In the genomic region with DNA sequence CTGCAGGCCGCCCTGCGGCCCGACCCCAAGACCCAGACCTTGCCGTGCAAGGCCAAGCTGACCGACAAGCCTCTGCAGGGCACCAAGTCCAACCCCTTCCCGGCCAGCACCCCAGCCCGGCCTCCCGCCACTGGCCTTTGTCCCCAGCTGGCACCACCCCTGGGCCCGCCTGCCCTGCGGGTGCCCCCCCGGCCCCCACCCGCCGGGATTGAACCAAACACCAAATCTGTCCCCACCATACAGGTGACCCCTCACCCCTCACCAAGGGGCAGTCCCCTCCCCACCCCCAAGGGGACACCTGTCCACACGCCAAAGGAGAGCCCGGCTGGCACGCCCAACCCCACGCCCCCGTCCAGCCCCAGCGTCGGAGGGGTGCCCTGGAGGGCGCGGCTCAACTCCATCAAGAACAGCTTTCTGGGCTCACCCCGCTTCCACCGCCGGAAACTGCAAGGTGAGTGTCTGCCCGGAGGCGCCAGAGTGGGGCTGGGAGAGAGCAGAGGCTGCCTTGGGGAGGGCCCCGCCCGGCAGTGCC, we compare ENCODE assay signal across 18 cellular contexts. TPM values are rescaled to one million over a fixed set of nuclear protein-coding genes. Genes with fewer than 3 reads are reported as not detected.
DNase-seq lines count a peak whose midpoint lies in the region; ATAC-seq, FAIRE-seq and TF ChIP-seq lines count a peak whose summit lies in the region.
"Had no signal": no experiment of that assay in that cellular context is flagged by ENCODE, and none has a peak within 500 bp of the region (broad histone marks: within the 10 kb centered on the region; RNA-seq: fewer than 3 reads in every experiment).

No MANE protein-coding gene starts in this region.

- ATAC-seq in stimulated activated naive CD8-positive, alpha-beta T cell treated with anti-CD3 and anti-CD28 coated beads, Interleukin-15, amount 100 ng/mL, for 72 hours, result peak; percentile 21
- ATAC-seq in stimulated activated naive CD8-positive, alpha-beta T cell treated with anti-CD3 and anti-CD28 coated beads, Interleukin-15, Interleukin-2, amounts not matched to agents 100 U/mL and 50 U/mL, for 24 hours, result no peak
- ATAC-seq: CD8-positive, alpha-beta T cell had no signal

- no peak overlapping the region for H2BK20ac ChIP-seq in H1 (ENCODE audit: low read length)

- no peak overlapping the region for H3K18ac ChIP-seq in H1 (ENCODE audit: extremely low read depth, low read length)
- peak overlapping the region; percentile 28 for H3K18ac ChIP-seq in neuronal stem cell (ENCODE audit: low read length)

- TF ChIP-seq CTCF in H1 (IDR thresholded peaks at IDR 0.05; ENCODE audit: control extremely low read depth in 1 of 3, insufficient read depth in 1 of 3, low read depth in 1 of 3, low read length in 3 of 3), result no peak
- no peak for TF ChIP-seq CTCF in kidney (IDR thresholded peaks at IDR 0.05; ENCODE audit: borderline replicate concordance, extremely low read depth, insufficient read depth)

- H3K4ac ChIP-seq in H1 (replicated peaks; ENCODE audit: insufficient read length, low read depth, low read length) (no peak overlapping the region), neuronal stem cell (ENCODE audit: low read length) (no peak overlapping the region)

- H3K4me3 ChIP-seq in H1 (ENCODE audit: extremely low read depth in 1 of 4, insufficient read depth in 2 of 4, low read depth in 3 of 4, low read length in 4 of 4) (no peak overlapping the region), neuronal stem cell (ENCODE audit: low read length in 2 of 2) (no peak overlapping the region), kidney (ENCODE audit: low read length in 2 of 2) (no peak overlapping the region)
- H3K4me3 ChIP-seq: BLaER1 treated with 17β-estradiol and CSF1 and Interleukin-3, amounts not matched to agents 10 nM and 100 nM; GM23248 had no signal

- no peak overlapping the region for H3K27ac ChIP-seq in H1 (ENCODE audit: low read depth, low read length)
- no peak overlapping the region for H3K27ac ChIP-seq in neuronal stem cell (replicated peaks; ENCODE audit: low read length)
- no peak overlapping the region for H3K27ac ChIP-seq in kidney (ENCODE audit: low read depth in 2 of 2, low read length in 2 of 2)
- H3K27ac ChIP-seq: BLaER1 treated with 17β-estradiol and CSF1 and Interleukin-3, amounts not matched to agents 10 nM and 100 nM; GM23248 had no signal

- no peak overlapping the region for H4K91ac ChIP-seq in H1 (replicated peaks; ENCODE audit: insufficient read length, low read length)
- H4K91ac ChIP-seq in neuronal stem cell (ENCODE audit: low read depth, low read length, poor library complexity), result no peak overlapping the region

- no peak overlapping the region for H3K14ac ChIP-seq in H1 (ENCODE audit: insufficient read length)
- H3K14ac ChIP-seq in neuronal stem cell (ENCODE audit: low read length), result no peak overlapping the region

- H3K4me3 Mint-ChIP-seq in stimulated activated naive CD8-positive, alpha-beta T cell treated with anti-CD3 and anti-CD28 coated beads, Interleukin-15, amount 100 ng/mL, for 72 hours, result no peak overlapping the region
- H3K4me3 Mint-ChIP-seq: B cell; CD8-positive, alpha-beta T cell; IgD-negative memory B cell had no signal

- intact Hi-C loops in kidney (cut with DNase I), result no loop called here

- no peaks in the 10 kb centered on the region for H3K79me2 ChIP-seq in H1 (ENCODE audit: control insufficient read depth in 1 of 2, insufficient read depth in 2 of 2, low read length in 2 of 2)

- H3K27me3 ChIP-seq in H1 (replicated peaks in 1 of 4; ENCODE audit: control insufficient read depth in 3 of 4, extremely low read depth in 1 of 4, insufficient read depth in 3 of 4, low read length in 3 of 4) (no peaks in the 10 kb centered on the region), neuronal stem cell (ENCODE audit: control insufficient read depth in 3 of 3, insufficient read depth in 3 of 3, low read depth in 1 of 3, low read length in 3 of 3) (no peaks in the 10 kb centered on the region)
- H3K27me3 ChIP-seq: BLaER1 treated with 17β-estradiol and CSF1 and Interleukin-3, amounts not matched to agents 10 nM and 100 nM had no signal

- no peak overlapping the region for H3K9ac ChIP-seq in H1 (replicated peaks in 1 of 4; ENCODE audit: extremely low read depth in 1 of 4, low read depth in 3 of 4, low read length in 3 of 4)
- no peak overlapping the region for H3K9ac ChIP-seq in neuronal stem cell (ENCODE audit: low read depth, low read length, poor library complexity)
- H3K9ac ChIP-seq in kidney (ENCODE audit: low read length in 2 of 2), result no peak overlapping the region
- H3K9ac ChIP-seq: BLaER1 treated with 17β-estradiol and CSF1 and Interleukin-3, amounts not matched to agents 10 nM and 100 nM; GM23248 had no signal

- H2BK15ac ChIP-seq in H1 (ENCODE audit: low read length) (no peak overlapping the region), neuronal stem cell (ENCODE audit: low read length) (no peak overlapping the region)

- H2BK12ac ChIP-seq in H1 (ENCODE audit: low read depth, low read length) (no peak overlapping the region), neuronal stem cell (ENCODE audit: low read length) (no peak overlapping the region)

- H4K8ac ChIP-seq in H1 (ENCODE audit: extremely low read depth, insufficient read depth, low read length) (peak overlapping the region; percentile 68; the same call in 1 of the 2 replicates), neuronal stem cell (ENCODE audit: low read depth, low read length) (peak overlapping the region; percentile 43)

- H2BK120ac ChIP-seq in H1 (replicated peaks; ENCODE audit: low read depth, low read length) (no peak overlapping the region), neuronal stem cell (ENCODE audit: low read depth, low read length) (no peak overlapping the region)

- H3K4me1 ChIP-seq in H1 (replicated peaks in 1 of 4; ENCODE audit: control insufficient read depth in 3 of 4, insufficient read depth in 4 of 4, low read length in 3 of 4) (no peaks in the 10 kb centered on the region), neuronal stem cell (ENCODE audit: control insufficient read depth in 2 of 2, insufficient read depth in 1 of 2, low read depth in 1 of 2, low read length in 2 of 2) (no peaks in the 10 kb centered on the region), kidney (ENCODE audit: control insufficient read depth in 1 of 2, insufficient read depth in 1 of 2, low read depth in 1 of 2, low read length in 2 of 2) (no peaks in the 10 kb centered on the region)

- H3K36me3 ChIP-seq in H1 (ENCODE audit: control insufficient read depth in 2 of 4, insufficient read depth in 4 of 4, low read length in 3 of 4) (peaks cover 0 to 19% (median 3%) of the 10 kb centered on the region in 4 experiments; a peak in 4 of 8 replicates), neuronal stem cell (replicated peaks in 1 of 2; ENCODE audit: control insufficient read depth in 2 of 2, insufficient read depth in 2 of 2, low read length in 2 of 2) (peaks cover 21 to 64% of the 10 kb centered on the region in 2 donors), kidney (ENCODE audit: control insufficient read depth in 1 of 2, insufficient read depth in 2 of 2, low read length in 2 of 2) (no peaks in the 10 kb centered on the region)
- H3K36me3 ChIP-seq: BLaER1 treated with 17β-estradiol and CSF1 and Interleukin-3, amounts not matched to agents 10 nM and 100 nM had no signal

- no peak overlapping the region for H3K56ac ChIP-seq in H1 (replicated peaks; ENCODE audit: insufficient read length, low read depth, low read length)

- 88% methylated on average over 17 of the region's 29 CpGs; no CpG with 5 or more reads in 1 of the 2 experiments for WGBS in H1 (ENCODE audit: extremely low coverage in 1 of 2, insufficient coverage in 1 of 2, insufficient read length in 1 of 2, insufficient replicate concordance in 2 of 2, low coverage in 1 of 2, low lambda C conversion rate in 2 of 2, missing lambda C conversion rate in 1 of 2), 2 experiments
- no CpG with 5 or more reads among the region's 29 CpGs for WGBS in neuronal stem cell (ENCODE audit: extremely low coverage in 2 of 2, insufficient read length in 2 of 2, insufficient replicate concordance in 1 of 2), 2 donors

- H2BK5ac ChIP-seq in H1 (ENCODE audit: low read depth, low read length) (no peak overlapping the region), neuronal stem cell (ENCODE audit: low read length) (peak overlapping the region; percentile 24)

- H3K4me2 ChIP-seq in H1 (ENCODE audit: insufficient read depth in 1 of 2, low read depth in 2 of 2, low read length in 2 of 2), result no peak overlapping the region
- no peak overlapping the region for H3K4me2 ChIP-seq in neuronal stem cell (ENCODE audit: insufficient read depth, low read length, poor library complexity, severe bottlenecking)

- H3K23ac ChIP-seq in H1 (ENCODE audit: insufficient read length), result no peak overlapping the region
- H3K23ac ChIP-seq in neuronal stem cell (ENCODE audit: low read depth, low read length, poor library complexity), result no peak overlapping the region

- H2AK5ac ChIP-seq in H1 (ENCODE audit: low read depth, low read length) (no peak overlapping the region), neuronal stem cell (ENCODE audit: low read depth, low read length) (no peak overlapping the region)

- FAIRE-seq in H1 (lab: Jason Lieb, UNC) (no peak), RCC 7860 (lab: Jason Lieb, UNC) (no peak), kidney (lab: Jason Lieb, UNC) (no peak)
- FAIRE-seq: G401.6, GM12891, GM19239, H54, HTR-8/SVneo had no signal

- H3K9me3 ChIP-seq in H1 (ENCODE audit: insufficient read depth in 2 of 2, low read depth in 1 of 2, low read length in 1 of 2), result no peaks in the 10 kb centered on the region
- H3K9me3 ChIP-seq in neuronal stem cell (replicated peaks in 1 of 2; ENCODE audit: control insufficient read depth in 2 of 2, insufficient read depth in 1 of 2, low read depth in 1 of 2, low read length in 2 of 2), result no peaks in the 10 kb centered on the region
- H3K9me3 ChIP-seq in kidney (ENCODE audit: control insufficient read depth in 1 of 2, low read length in 2 of 2), result no peaks in the 10 kb centered on the region
- H3K9me3 ChIP-seq: BLaER1 treated with 17β-estradiol and CSF1 and Interleukin-3, amounts not matched to agents 10 nM and 100 nM had no signal

- H3K27me3 Mint-ChIP-seq in stimulated activated naive CD8-positive, alpha-beta T cell treated with anti-CD3 and anti-CD28 coated beads, Interleukin-15, amount 100 ng/mL, for 72 hours, result peaks cover 7% of the 10 kb centered on the region
- H3K27me3 Mint-ChIP-seq: B cell had no signal

- POLR2A ChIA-PET in H1 (lab: Charles Lee; ENCODE audit: partially characterized antibody), result no interaction called here

- H2AFZ ChIP-seq in H1 (ENCODE audit: low read length) (no peak overlapping the region), neuronal stem cell (ENCODE audit: low read length) (no peak overlapping the region)
- H2AFZ ChIP-seq: GM23248 had no signal

- no peak for DNase-seq in stimulated activated naive CD8-positive, alpha-beta T cell treated with anti-CD3 and anti-CD28 coated beads, Interleukin-15, amount 100 ng/mL, for 72 hours
- no peak for DNase-seq in stimulated activated naive CD8-positive, alpha-beta T cell treated with anti-CD3 and anti-CD28 coated beads, Interleukin-15, Interleukin-2, amounts not matched to agents 100 U/mL and 50 U/mL, for 24 hours
- DNase-seq in H1 (ENCODE audit: low read depth in 1 of 2, low spot score in 2 of 2), result no peak
- no peak for DNase-seq in neuronal stem cell (ENCODE audit: low spot score)
- DNase-seq in RCC 7860 (ENCODE audit: low spot score), result no peak
- no peak for DNase-seq in kidney
- DNase-seq: CD8-positive, alpha-beta T cell; DMS 273 treated with DMSO at 0.1 percent for 48 hours; GM23248; HCEC 1CT had no signal

- CTCF ChIA-PET in H1 (lab: Charles Lee; ENCODE audit: partially characterized antibody), result interaction anchor here (1.1 kb wide), 1 partner anchor 31 kb away, joined by 3 read pairs; no protein-coding TSS in a partner anchor

- no peak overlapping the region for H4K5ac ChIP-seq in H1 (ENCODE audit: insufficient read length, low read depth, low read length)

- TF ChIP-seq EP300 in H1 (IDR thresholded peaks at IDR 0.05; ENCODE audit: borderline replicate concordance in 1 of 2, low read depth in 2 of 2, low read length in 2 of 2), result no peak

- no peak for TF ChIP-seq RAD21 in H1 (IDR thresholded peaks at IDR 0.05 in 1 of 2, conservative IDR thresholded peaks at IDR 0.05 in 1 of 2; ENCODE audit: low read depth in 2 of 2, low read length in 2 of 2)

- no peak for TF ChIP-seq POLR2A in H1 (IDR thresholded peaks at IDR 0.05; ENCODE audit: control extremely low read depth in 1 of 2, low read depth in 2 of 2, low read length in 2 of 2)

- H3K9me3 Mint-ChIP-seq in stimulated activated naive CD8-positive, alpha-beta T cell treated with anti-CD3 and anti-CD28 coated beads, Interleukin-15, amount 100 ng/mL, for 72 hours, result no peaks in the 10 kb centered on the region
- H3K9me3 Mint-ChIP-seq: CD8-positive, alpha-beta T cell; IgD-negative memory B cell had no signal

- H4K20me1 ChIP-seq in H1 (replicated peaks in 1 of 2; ENCODE audit: control insufficient read depth in 1 of 2, insufficient read depth in 2 of 2, low read length in 2 of 2), result peaks cover 0 to 9% of the 10 kb centered on the region in 2 experiments

- peaks cover 5% of the 10 kb centered on the region; the same call in 1 of the 2 replicates for H3K79me1 ChIP-seq in H1 (ENCODE audit: low read depth, low read length)
- peaks cover 3% of the 10 kb centered on the region for H3K79me1 ChIP-seq in neuronal stem cell (ENCODE audit: low read depth, low read length)

- H3K27ac Mint-ChIP-seq in stimulated activated naive CD8-positive, alpha-beta T cell treated with anti-CD3 and anti-CD28 coated beads, Interleukin-15, amount 100 ng/mL, for 72 hours, result no peak overlapping the region
- H3K27ac Mint-ChIP-seq: B cell; CD8-positive, alpha-beta T cell; IgD-negative memory B cell had no signal

- H3K23me2 ChIP-seq in H1 (ENCODE audit: low read depth, low read length), result no peaks in the 10 kb centered on the region

- peaks cover 6% of the 10 kb centered on the region for H3K4me1 Mint-ChIP-seq in stimulated activated naive CD8-positive, alpha-beta T cell treated with anti-CD3 and anti-CD28 coated beads, Interleukin-15, amount 100 ng/mL, for 72 hours
- H3K4me1 Mint-ChIP-seq: B cell had no signal

RNA-seq across cellular contexts. Expression of gene MOB2, which starts 36.2 kb away (rescaled TPM):
- total RNA-seq in H1 (2021; fragmentation: NEBNext Ultra II Directional; extraction: Animal tissue kit (Norgen Biotek cat#: 25700)), result 18.3 and 18.6 TPM in 2 replicates
- polyA plus RNA-seq in H1 (2011; rRNA removed) (28.2 and 28.5 TPM in 2 replicates), kidney (ENCODE audit: insufficient read depth, low read depth, low replicate concordance) (50.7 TPM)
- 37.2 TPM for polyA plus RNA-seq in H1 (2011; cell fraction: cytosol; rRNA removed)
- 34.8 TPM for polyA plus RNA-seq in H1 (2011; cell fraction: nucleus; rRNA removed)
- polyA plus RNA-seq in H1 (2012, experiment 1 of 2), result 15.1 to 24.8 TPM (median 22.8 TPM) in 4 replicates
- 22.6 TPM for polyA plus RNA-seq in H1 (2012, experiment 2 of 2)
- 9.6 TPM for polyA plus RNA-seq in H1 (2013, experiment 1 of 2)
- 9.7 TPM for polyA plus RNA-seq in H1 (2013, experiment 2 of 2)
- 33.6 and 38.3 TPM in 2 replicates for polyA minus RNA-seq in H1 (2011; rRNA and poly(A)+ RNA removed)
- 17.2 TPM for polyA minus RNA-seq in H1 (2011; cell fraction: cytosol; rRNA and poly(A)+ RNA removed)
- polyA minus RNA-seq in H1 (2011; cell fraction: nucleus; rRNA and poly(A)+ RNA removed), result 14.7 TPM
- polyA plus RNA-seq in neuronal stem cell (2013, experiment 1 of 2), result 11.1 TPM
- 11.5 TPM for polyA plus RNA-seq in neuronal stem cell (2013, experiment 2 of 2)
- 51.7 TPM for total RNA-seq in kidney
